ENCODE assay signal across 29 cellular contexts in genomic region chr12:108918960-108919642, GRCh38. TPM values are rescaled to one million over a fixed set of nuclear protein-coding genes. Genes with fewer than 3 reads are reported as not detected.
"Had no signal": no experiment of that assay in that cellular context is flagged by ENCODE, and none has a peak within 500 bp of the region (broad histone marks: within the 10 kb centered on the region; RNA-seq: fewer than 3 reads in every experiment).

No MANE protein-coding gene starts in this region.

- H3K4me1 ChIP-seq: Peyer's patch, SJCRH30 had no signal

- H3K27ac Mint-ChIP-seq: activated B cell treated with CpG ODN at 0.5 μM for 24 hours; activated CD4-positive, alpha-beta memory T cell treated with anti-CD3 and anti-CD28 coated beads, Interleukin-2, amount 10 ng/mL, durations not matched to agents 7 days and 5 days; activated naive CD4-positive, alpha-beta T cell treated with anti-CD3 and anti-CD28 coated beads, Interleukin-2, amount 10 ng/mL, durations not matched to agents 7 days and 5 days; activated naive CD8-positive, alpha-beta T cell treated with anti-CD3 and anti-CD28 coated beads for 36 hours; activated T-helper 17 cell treated with anti-CD3 and anti-CD28 coated beads, Interleukin-2, amount 50 U/mL, for 72 hours; T-helper 1 cell treated with Interleukin-12 subunit alpha and Interleukin-12 subunit beta and Interleukin-4 antibody, amounts not matched to agents 30 μg/mL and 1 μg/mL, for 36 hours had no signal

- H3K27me3 ChIP-seq: brain microvascular endothelial cell, cardiac muscle cell, Peyer's patch, SJCRH30 had no signal

- H3K4me1 Mint-ChIP-seq: activated CD4-positive, alpha-beta memory T cell treated with anti-CD3 and anti-CD28 coated beads, Interleukin-2, amount 10 ng/mL, durations not matched to agents 7 days and 5 days; activated naive CD4-positive, alpha-beta T cell treated with anti-CD3 and anti-CD28 coated beads, Interleukin-2, amount 10 ng/mL, durations not matched to agents 7 days and 5 days; activated naive CD8-positive, alpha-beta T cell treated with anti-CD3 and anti-CD28 coated beads for 36 hours; activated T-helper 17 cell treated with anti-CD3 and anti-CD28 coated beads, Interleukin-2, amount 50 U/mL, for 72 hours had no signal

- H3K27ac ChIP-seq: brain microvascular endothelial cell, cardiac muscle cell, Peyer's patch, RWPE1, SJCRH30 had no signal

- H3K9me3 Mint-ChIP-seq: activated naive CD4-positive, alpha-beta T cell treated with anti-CD3 and anti-CD28 coated beads, Interleukin-2, amount 10 ng/mL, durations not matched to agents 7 days and 5 days; activated T-helper 17 cell treated with anti-CD3 and anti-CD28 coated beads, Interleukin-2, amount 50 U/mL, for 72 hours; T-helper 1 cell treated with Interleukin-12 subunit alpha and Interleukin-12 subunit beta and Interleukin-4 antibody, amounts not matched to agents 30 μg/mL and 1 μg/mL, for 36 hours had no signal

- H3K36me3 ChIP-seq: brain microvascular endothelial cell, cardiac muscle cell, Peyer's patch, SJCRH30 had no signal

- ATAC-seq: activated T-helper 17 cell treated with anti-CD3 and anti-CD28 coated beads, Interleukin-2, amount 50 U/mL, for 72 hours had no signal

- H3K27me3 Mint-ChIP-seq: activated B cell treated with CpG ODN at 0.5 μM for 24 hours; activated naive CD8-positive, alpha-beta T cell treated with anti-CD3 and anti-CD28 coated beads for 36 hours; activated T-helper 17 cell treated with anti-CD3 and anti-CD28 coated beads, Interleukin-2, amount 50 U/mL, for 72 hours had no signal

- DNase-seq: activated B cell treated with CpG ODN at 0.5 μM for 24 hours; activated CD4-positive, alpha-beta memory T cell treated with anti-CD3 and anti-CD28 coated beads, Interleukin-2, amount 10 ng/mL, durations not matched to agents 7 days and 5 days; activated CD4-positive, alpha-beta T cell treated with anti-CD3 and anti-CD28 coated beads for 1 hour; activated CD4-positive, alpha-beta T cell treated with anti-CD3 and anti-CD28 coated beads, Interleukin-2, amount 50 U/mL, for 1 hour; activated gamma-delta T cell; activated naive CD4-positive, alpha-beta T cell treated with anti-CD3 and anti-CD28 coated beads, Interleukin-2, amount 10 ng/mL, durations not matched to agents 7 days and 5 days; activated naive CD8-positive, alpha-beta T cell treated with anti-CD3 and anti-CD28 coated beads for 36 hours; activated T-cell treated with anti-CD3 and anti-CD28 coated beads for 4 hours; activated T-cell treated with anti-CD3 and anti-CD28 coated beads, Interleukin-2, amount 50 U/mL, for 48 hours; brain microvascular endothelial cell; Karpas-422; MM.1S; NCI-H1105 treated with DMSO at 0.1 percent for 48 hours; NCI-H1436 treated with DMSO at 0.1 percent for 48 hours; NCI-H187; NCI-H2081; NCI-H446; NCI-H524; Peyer's patch; Right ventricle myocardium superior; SJCRH30; SK-N-SH; SW 1271 had no signal

- H3K9ac ChIP-seq: SK-N-SH had no signal

- H3K36me3 Mint-ChIP-seq: activated naive CD4-positive, alpha-beta T cell treated with anti-CD3 and anti-CD28 coated beads, Interleukin-2, amount 10 ng/mL, durations not matched to agents 7 days and 5 days; activated naive CD8-positive, alpha-beta T cell treated with anti-CD3 and anti-CD28 coated beads for 36 hours had no signal

- H3K4me2 ChIP-seq: SK-N-SH had no signal

- H3K4me3 Mint-ChIP-seq: activated B cell treated with CpG ODN at 0.5 μM for 24 hours; activated CD4-positive, alpha-beta memory T cell treated with anti-CD3 and anti-CD28 coated beads, Interleukin-2, amount 10 ng/mL, durations not matched to agents 7 days and 5 days; activated naive CD4-positive, alpha-beta T cell treated with anti-CD3 and anti-CD28 coated beads, Interleukin-2, amount 10 ng/mL, durations not matched to agents 7 days and 5 days; activated naive CD8-positive, alpha-beta T cell treated with anti-CD3 and anti-CD28 coated beads for 36 hours; activated T-helper 17 cell treated with anti-CD3 and anti-CD28 coated beads, Interleukin-2, amount 50 U/mL, for 72 hours; T-helper 1 cell treated with Interleukin-12 subunit alpha and Interleukin-12 subunit beta and Interleukin-4 antibody, amounts not matched to agents 30 μg/mL and 1 μg/mL, for 36 hours had no signal

- H3K9me3 ChIP-seq: SJCRH30, SK-N-SH had no signal

- H3K4me3 ChIP-seq: cardiac muscle cell, Peyer's patch, SJCRH30 had no signal

RNA-seq across cellular contexts. Expression of gene DAO, which starts 39.2 kb away (rescaled TPM):
- total RNA-seq: activated B cell treated with CpG ODN at 0.5 μM for 24 hours; activated CD4-positive, alpha-beta memory T cell treated with anti-CD3 and anti-CD28 coated beads, Interleukin-2, amount 10 ng/mL, durations not matched to agents 7 days and 5 days; activated CD8-positive, alpha-beta memory T cell treated with anti-CD3 and anti-CD28 coated beads for 36 hours; activated naive CD8-positive, alpha-beta T cell treated with anti-CD3 and anti-CD28 coated beads for 36 hours; activated T-helper 17 cell treated with anti-CD3 and anti-CD28 coated beads, Interleukin-2, amount 50 U/mL, for 72 hours; cardiac muscle cell; Right ventricle myocardium superior; SJCRH30 had no signal
- polyA plus RNA-seq: adipose tissue, cardiac muscle cell, SK-N-SH had no signal
